In genomic region chr11:92136792-92137191, GRCh38 we compare ENCODE assay signal across 17 cellular contexts.
DNase-seq lines count a peak whose midpoint lies in the region; ATAC-seq and TF ChIP-seq lines count a peak whose summit lies in the region.
"Had no signal": no experiment of that assay in that cellular context is flagged by ENCODE, and none has a peak within 500 bp of the region (broad histone marks: within the 10 kb centered on the region; RNA-seq: fewer than 3 reads in every experiment).

No MANE protein-coding gene starts in this region.

- no peak overlapping the region for H3K27ac ChIP-seq in C4-2B
- H3K27ac ChIP-seq: BLaER1, SJSA1 had no signal

- DNase-seq in HT1080 (ENCODE audit: low read depth) (peak; percentile 32), SHP77 treated with DMSO at 0.1 percent for 48 hours (lab: John Stamatoyannopoulos, UW) (peak; percentile 8), iPS DF 4.7 (ENCODE audit: extremely low read depth, low spot score) (peak; percentile 36), 8988T (no peak), NCI-H1436 (lab: John Stamatoyannopoulos, UW) (no peak)
- no peak for DNase-seq in activated T-cell treated with anti-CD3 and anti-CD28 coated beads, Interleukin-2, amount 50 U/mL, for 48 hours
- DNase-seq: activated CD8-positive, alpha-beta memory T cell treated with anti-CD3 and anti-CD28 coated beads, Interleukin-2, amount 10 ng/mL, durations not matched to agents 7 days and 5 days; activated naive CD4-positive, alpha-beta T cell treated with anti-CD3 and anti-CD28 coated beads for 36 hours; GOT3; left ventricle myocardium superior; MG63; stimulated activated naive CD4-positive, alpha-beta T cell had no signal

- no peak for ATAC-seq in HG03439 (IDR thresholded peaks at IDR 0.05; ENCODE audit: unreplicated experiment)
- ATAC-seq: activated CD8-positive, alpha-beta memory T cell treated with anti-CD3 and anti-CD28 coated beads, Interleukin-2, amount 10 ng/mL, durations not matched to agents 7 days and 5 days; left ventricle myocardium superior; natural killer cell treated with Interleukin-12 subunit alpha and Interleukin-12 subunit beta and Interleukin-15 and Interleukin-18, amount 100 ng/mL, for 72 hours had no signal

- peak; percentile 14; the same call in 1 of the 2 replicates for TF ChIP-seq CTCF in C4-2B (conservative IDR thresholded peaks at IDR 0.05)

Comparison
In these comparisons a context has a peak if more than half of its experiments do, and no peak if none do; other contexts are left out.
1. DNase-seq: peak in HT1080 (single experiment), SHP77 treated with DMSO at 0.1 percent for 48 hours (single experiment) and iPS DF 4.7 (single experiment); none in activated T-cell treated with anti-CD3 and anti-CD28 coated beads, Interleukin-2, amount 50 U/mL, for 48 hours (0 of 2), 8988T (single experiment) and NCI-H1436 (single experiment).